In the genomic region with DNA sequence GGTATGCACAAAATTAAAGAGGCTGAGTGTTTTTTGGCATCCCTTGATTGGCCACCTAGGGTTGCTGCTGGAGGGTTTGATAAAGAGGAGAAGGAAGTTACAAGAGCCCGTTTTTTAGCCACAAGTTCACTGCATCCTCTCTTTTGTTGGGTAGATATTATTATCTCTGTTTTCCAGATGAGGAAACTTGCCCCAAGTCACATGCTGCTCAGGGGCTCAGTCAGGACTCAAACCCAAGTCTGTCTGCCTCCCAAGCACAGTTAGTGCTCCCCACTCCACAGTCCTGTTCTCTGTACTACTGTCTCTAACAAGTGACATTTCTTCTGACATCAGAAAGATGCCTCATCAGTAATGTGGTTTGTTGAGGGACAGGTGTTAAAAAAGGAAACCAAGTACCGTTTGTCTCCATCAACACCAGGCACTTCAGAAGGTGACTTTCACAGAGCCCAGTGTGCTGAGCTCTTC, we compare ENCODE assay signal across 9 cellular contexts. TPM values are rescaled to one million over a fixed set of nuclear protein-coding genes. Genes with fewer than 3 reads are reported as not detected.
A peak's percentile ranks its signal among the peaks of the same experiment; 100 is the strongest.
DNase-seq lines count a peak whose midpoint lies in the region; ATAC-seq and TF ChIP-seq lines count a peak whose summit lies in the region.
"Had no signal": no experiment of that assay in that cellular context is flagged by ENCODE, and none has a peak within 500 bp of the region (broad histone marks: within the 10 kb centered on the region; RNA-seq: fewer than 3 reads in every experiment).

No MANE protein-coding gene starts in this region.

- H2BK12ac ChIP-seq in neuronal stem cell (ENCODE audit: low read length), result no peak overlapping the region

- no peaks in the 10 kb centered on the region for H3K4me1 Mint-ChIP-seq in Calu3 (ENCODE audit: low read depth, unreplicated experiment)
- peaks cover 28% of the 10 kb centered on the region for H3K4me1 Mint-ChIP-seq in WTC11

- H3K9me3 ChIP-seq in HUES48 (ENCODE audit: control insufficient read depth, insufficient read depth, low read length), result no peaks in the 10 kb centered on the region
- no peaks in the 10 kb centered on the region for H3K9me3 ChIP-seq in mucosa of descending colon
- H3K9me3 ChIP-seq in neuronal stem cell (replicated peaks in 1 of 2; ENCODE audit: control insufficient read depth in 2 of 2, insufficient read depth in 1 of 2, low read depth in 1 of 2, low read length in 2 of 2), result no peaks in the 10 kb centered on the region

- H3K36me3 ChIP-seq in HUES48 (ENCODE audit: control insufficient read depth, insufficient read depth, low read length), result no peaks in the 10 kb centered on the region
- H3K36me3 ChIP-seq in mucosa of descending colon (ENCODE audit: low read depth), result no peaks in the 10 kb centered on the region
- H3K36me3 ChIP-seq in neuronal stem cell (replicated peaks in 1 of 2; ENCODE audit: control insufficient read depth in 2 of 2, insufficient read depth in 2 of 2, low read length in 2 of 2), result peaks cover 0 to 4% of the 10 kb centered on the region in 2 donors

- H3K4me2 ChIP-seq in neuronal stem cell (ENCODE audit: insufficient read depth, low read length, poor library complexity, severe bottlenecking), result no peak overlapping the region

- TF ChIP-seq CTCF in Calu3 (IDR thresholded peaks at IDR 0.05; ENCODE audit: unreplicated experiment) (no peak), WTC11 (IDR thresholded peaks at IDR 0.05) (no peak), mucosa of descending colon (IDR thresholded peaks at IDR 0.05) (no peak)

- no peak overlapping the region for H2AFZ ChIP-seq in neuronal stem cell (ENCODE audit: low read length)

- DNase-seq in Calu3 (no peak), WTC11 (ENCODE audit: low spot score) (no peak), mucosa of descending colon (no peak), ureter (ENCODE audit: low spot score) (no peak), neuronal stem cell (ENCODE audit: low spot score) (no peak), NCI-H1930 (lab: John Stamatoyannopoulos, UW) (no peak)
- DNase-seq: NCI-H345 had no signal

- H3K18ac ChIP-seq in neuronal stem cell (ENCODE audit: low read length), result no peak overlapping the region

- intact Hi-C loops in Calu3 (cut with micrococcal nuclease; ENCODE audit: unreplicated experiment), result no loop called here
- intact Hi-C loops in mucosa of descending colon (cut with DNase I, micrococcal nuclease), result no loop called here

- H3K4me3 Mint-ChIP-seq in Calu3 (ENCODE audit: low read depth, unreplicated experiment) (peak overlapping the region; percentile 72), WTC11 (peak overlapping the region; percentile 78)

- H3K9me3 Mint-ChIP-seq in Calu3 (ENCODE audit: low read depth, unreplicated experiment) (no peaks in the 10 kb centered on the region), WTC11 (no peaks in the 10 kb centered on the region)

- H3K4me3 ChIP-seq in HUES48 (ENCODE audit: low read depth, low read length), result peak overlapping the region; percentile 70; the same call in 1 of the 2 replicates
- no peak overlapping the region for H3K4me3 ChIP-seq in mucosa of descending colon
- no peak overlapping the region for H3K4me3 ChIP-seq in neuronal stem cell (ENCODE audit: low read length in 2 of 2)

- ATAC-seq in WTC11 (no peak), mucosa of descending colon (peak; percentile 7), HG03432 (IDR thresholded peaks at IDR 0.05; ENCODE audit: unreplicated experiment) (no peak)

- H3K27ac Mint-ChIP-seq in Calu3 (ENCODE audit: unreplicated experiment) (no peak overlapping the region), WTC11 (no peak overlapping the region)

- H2BK15ac ChIP-seq in neuronal stem cell (ENCODE audit: low read length), result no peak overlapping the region

- no peak overlapping the region for H2BK120ac ChIP-seq in neuronal stem cell (ENCODE audit: low read depth, low read length)

- no peak overlapping the region for H2BK5ac ChIP-seq in neuronal stem cell (ENCODE audit: low read length)

- no TSS peak for BruUV-seq in Calu3 (replicated peaks; lab: Mats Ljungman, UMichigan)

- H3K27me3 Mint-ChIP-seq in Calu3 (ENCODE audit: unreplicated experiment) (no peaks in the 10 kb centered on the region), WTC11 (ENCODE audit: low read depth) (peaks cover 13% of the 10 kb centered on the region)

- no peak overlapping the region for H3K9ac ChIP-seq in HUES48 (ENCODE audit: low read depth, low read length)
- no peak overlapping the region for H3K9ac ChIP-seq in neuronal stem cell (ENCODE audit: low read depth, low read length, poor library complexity)

- H3K14ac ChIP-seq in neuronal stem cell (ENCODE audit: low read length), result no peak overlapping the region

- H3K79me1 ChIP-seq in neuronal stem cell (ENCODE audit: low read depth, low read length), result no peaks in the 10 kb centered on the region

- no CpG with 5 or more reads among the region's 2 CpGs for WGBS in neuronal stem cell (ENCODE audit: extremely low coverage in 2 of 2, insufficient read length in 2 of 2, insufficient replicate concordance in 1 of 2), 2 donors

- H3K4ac ChIP-seq in neuronal stem cell (ENCODE audit: low read length), result no peak overlapping the region

- POLR2A ChIA-PET in WTC11 (lab: Charles Lee), result no interaction called here

- no peak overlapping the region for H4K8ac ChIP-seq in neuronal stem cell (ENCODE audit: low read depth, low read length)

- H3K4me1 ChIP-seq in HUES48 (ENCODE audit: control insufficient read depth, insufficient read depth, low read length) (peaks cover 4% of the 10 kb centered on the region; the same call in 1 of the 2 replicates), mucosa of descending colon (ENCODE audit: low read depth) (peaks cover 17% of the 10 kb centered on the region), neuronal stem cell (ENCODE audit: control insufficient read depth in 2 of 2, insufficient read depth in 1 of 2, low read depth in 1 of 2, low read length in 2 of 2) (peaks cover 5 to 12% of the 10 kb centered on the region in 2 donors)

- H2AK5ac ChIP-seq in neuronal stem cell (ENCODE audit: low read depth, low read length), result no peak overlapping the region

- H3K23ac ChIP-seq in neuronal stem cell (ENCODE audit: low read depth, low read length, poor library complexity), result no peak overlapping the region

- H4K91ac ChIP-seq in neuronal stem cell (ENCODE audit: low read depth, low read length, poor library complexity), result no peak overlapping the region

- H3K27me3 ChIP-seq in HUES48 (ENCODE audit: control insufficient read depth, insufficient read depth, low read length), result peaks cover 11% of the 10 kb centered on the region
- peaks cover 0 to 19% (median 2%) of the 10 kb centered on the region in 3 experiments for H3K27me3 ChIP-seq in neuronal stem cell (ENCODE audit: control insufficient read depth in 3 of 3, insufficient read depth in 3 of 3, low read depth in 1 of 3, low read length in 3 of 3)

- CTCF ChIA-PET in Calu3 (lab: Charles Lee), result no interaction called here
- CTCF ChIA-PET in WTC11 (lab: Charles Lee), result no interaction called here

- H3K36me3 Mint-ChIP-seq in Calu3 (ENCODE audit: insufficient read depth, unreplicated experiment) (peaks cover 7% of the 10 kb centered on the region), WTC11 (peaks cover 9% of the 10 kb centered on the region; the same call in 1 of the 2 replicates)

- H3K27ac ChIP-seq in HUES48 (ENCODE audit: low read depth, low read length), result no peak overlapping the region
- H3K27ac ChIP-seq in neuronal stem cell (replicated peaks; ENCODE audit: low read length), result no peak overlapping the region

TF ChIP-seq in WTC11, 78 proteins besides CTCF, POLR2A, EP300 and RAD21:
- TF ChIP-seq, protein P1, sequence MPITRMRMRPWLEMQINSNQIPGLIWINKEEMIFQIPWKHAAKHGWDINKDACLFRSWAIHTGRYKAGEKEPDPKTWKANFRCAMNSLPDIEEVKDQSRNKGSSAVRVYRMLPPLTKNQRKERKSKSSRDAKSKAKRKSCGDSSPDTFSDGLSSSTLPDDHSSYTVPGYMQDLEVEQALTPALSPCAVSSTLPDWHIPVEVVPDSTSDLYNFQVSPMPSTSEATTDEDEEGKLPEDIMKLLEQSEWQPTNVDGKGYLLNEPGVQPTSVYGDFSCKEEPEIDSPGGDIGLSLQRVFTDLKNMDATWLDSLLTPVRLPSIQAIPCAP (CRISPR knock-in tag; IDR thresholded peaks at IDR 0.05), result no peak
- TF ChIP-seq, protein P2, sequence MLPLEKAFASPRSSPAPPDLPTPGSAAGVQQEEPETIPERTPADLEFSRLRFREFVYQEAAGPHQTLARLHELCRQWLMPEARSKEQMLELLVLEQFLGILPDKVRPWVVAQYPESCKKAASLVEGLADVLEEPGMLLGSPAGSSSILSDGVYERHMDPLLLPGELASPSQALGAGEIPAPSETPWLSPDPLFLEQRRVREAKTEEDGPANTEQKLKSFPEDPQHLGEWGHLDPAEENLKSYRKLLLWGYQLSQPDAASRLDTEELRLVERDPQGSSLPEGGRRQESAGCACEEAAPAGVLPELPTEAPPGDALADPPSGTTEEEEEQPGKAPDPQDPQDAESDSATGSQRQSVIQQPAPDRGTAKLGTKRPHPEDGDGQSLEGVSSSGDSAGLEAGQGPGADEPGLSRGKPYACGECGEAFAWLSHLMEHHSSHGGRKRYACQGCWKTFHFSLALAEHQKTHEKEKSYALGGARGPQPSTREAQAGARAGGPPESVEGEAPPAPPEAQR (CRISPR knock-in tag; IDR thresholded peaks at IDR 0.05), result no peak

RNA-seq across cellular contexts. Expression of a gene that starts 1.4 kb away (rescaled TPM):
- total RNA-seq in Calu3 (2022), result 1.0 and 1.2 TPM in 2 replicates
- 10.8 to 18.8 TPM (median 17.5 TPM) in 3 replicates for total RNA-seq in WTC11 (2021)
- 1 to 10 TPM; 1.7 to 4.5 (median 2.2) TPM for total RNA-seq in mucosa of descending colon
- 2.3 TPM for total RNA-seq in ureter
- polyA plus RNA-seq in neuronal stem cell (2013, experiment 1 of 2), result 6.8 TPM
- polyA plus RNA-seq in neuronal stem cell (2013, experiment 2 of 2), result 7.4 TPM

RNA-seq across cellular contexts. Expression of a gene that starts 23.5 kb away (rescaled TPM):
- total RNA-seq in Calu3 (2022) (40.2 and 50.7 TPM in 2 replicates), WTC11 (2021) (71.6 to 78.3 TPM (median 74.8 TPM) in 3 replicates), mucosa of descending colon (10 to 100 TPM; 35.9 to 60.5 (median 42.2) TPM), ureter (54.0 TPM)
- 106 TPM for polyA plus RNA-seq in neuronal stem cell (2013, experiment 1 of 2)
- 109 TPM for polyA plus RNA-seq in neuronal stem cell (2013, experiment 2 of 2)
